In the genomic region with DNA sequence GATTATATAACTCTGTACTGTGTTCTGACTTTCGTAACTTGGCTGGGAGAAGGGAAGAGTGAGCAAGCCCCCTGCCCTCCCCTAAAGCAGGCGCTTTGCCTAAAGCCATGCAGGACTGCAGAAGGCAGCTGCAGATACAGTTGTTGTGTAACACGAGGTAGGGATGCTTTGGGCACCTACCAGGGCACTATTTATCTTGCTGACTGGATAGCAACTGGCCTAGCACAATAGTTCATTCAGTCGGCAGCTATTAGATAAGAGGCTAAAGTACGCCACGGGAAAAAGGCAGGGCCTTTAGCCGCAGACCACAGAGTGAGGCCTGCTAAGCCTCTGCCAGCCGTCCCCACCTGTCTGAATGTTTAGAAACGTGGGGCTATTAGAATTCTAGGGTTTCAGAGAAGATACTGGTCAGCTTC, we compare ENCODE assay signal across 1 cellular context.
A peak's percentile ranks its signal among the peaks of the same experiment; 100 is the strongest.
TF ChIP-seq lines count a peak whose summit lies in the region.

No MANE protein-coding gene starts in this region.

TF ChIP-seq in HepG2, 621 proteins besides CTCF, POLR2A, EP300 and RAD21 (continued from another document and continues in another):
- TF ChIP-seq NCOR1 (IDR thresholded peaks at IDR 0.05; ENCODE audit: borderline replicate concordance, low read length) (peak; percentile 77; the same call in 1 of the 2 replicates), NFE2 (CRISPR knock-in tag; IDR thresholded peaks at IDR 0.05) (no peak), KAT7 (CRISPR knock-in tag; IDR thresholded peaks at IDR 0.05; ENCODE audit: borderline replicate concordance) (no peak), STAG1 (CRISPR knock-in tag; IDR thresholded peaks at IDR 0.05) (0 out of 2 replicates have a peak, but pooled peaks have one; percentile 33), MYNN (CRISPR knock-in tag; IDR thresholded peaks at IDR 0.05; ENCODE audit: low read depth) (no peak), ZNF282 (IDR thresholded peaks at IDR 0.05; ENCODE audit: partially characterized antibody) (no peak), ZNF30 (CRISPR knock-in tag; IDR thresholded peaks at IDR 0.05) (no peak), MAZ (IDR thresholded peaks at IDR 0.05; ENCODE audit: borderline replicate concordance, low read depth, low read length) (0 out of 2 replicates have a peak, but pooled peaks have one; percentile 61), MAZ (CRISPR knock-in tag; IDR thresholded peaks at IDR 0.05; ENCODE audit: low read depth) (no peak), ZC3H13 (CRISPR knock-in tag; IDR thresholded peaks at IDR 0.05) (no peak), HOXA5 (CRISPR knock-in tag; IDR thresholded peaks at IDR 0.05) (peak; percentile 80), ATRX (CRISPR knock-in tag; IDR thresholded peaks at IDR 0.05; ENCODE audit: borderline replicate concordance) (no peak), SSRP1 (CRISPR knock-in tag; IDR thresholded peaks at IDR 0.05) (no peak; the same call in 1 of the 2 replicates), ZNF12 (CRISPR knock-in tag; IDR thresholded peaks at IDR 0.05) (peak; percentile 89), NFRKB (IDR thresholded peaks at IDR 0.05) (no peak), ZFP82 (CRISPR knock-in tag; IDR thresholded peaks at IDR 0.05; ENCODE audit: borderline replicate concordance) (no peak), ZNF331 (CRISPR knock-in tag; IDR thresholded peaks at IDR 0.05) (peak; percentile 94), MED13 (CRISPR knock-in tag; IDR thresholded peaks at IDR 0.05) (peak; percentile 69; the same call in 1 of the 2 replicates), EEA1 (CRISPR knock-in tag; IDR thresholded peaks at IDR 0.05; ENCODE audit: borderline replicate concordance) (no peak), ZC3H4 (CRISPR knock-in tag; IDR thresholded peaks at IDR 0.05; ENCODE audit: borderline replicate concordance) (no peak), SALL1 (CRISPR knock-in tag; IDR thresholded peaks at IDR 0.05) (peak; percentile 97), ZNF33B (CRISPR knock-in tag; IDR thresholded peaks at IDR 0.05) (no peak), KDM1A (CRISPR knock-in tag; IDR thresholded peaks at IDR 0.05) (peak; percentile 91), ZNF777 (CRISPR knock-in tag; IDR thresholded peaks at IDR 0.05) (no peak), ZBTB1 (CRISPR knock-in tag; IDR thresholded peaks at IDR 0.05; ENCODE audit: borderline replicate concordance) (no peak), ARNT2 (CRISPR knock-in tag; IDR thresholded peaks at IDR 0.05; ENCODE audit: low read depth) (no peak), NCOA1 (CRISPR knock-in tag; IDR thresholded peaks at IDR 0.05) (no peak), ZNF589 (CRISPR knock-in tag; conservative IDR thresholded peaks at IDR 0.05) (no peak), EZH2 (conservative IDR thresholded peaks at IDR 0.05; ENCODE audit: low read depth, low read length) (no peak), NR1H2 (CRISPR knock-in tag; IDR thresholded peaks at IDR 0.05; ENCODE audit: borderline replicate concordance, low read depth) (no peak), KLF12 (CRISPR knock-in tag; IDR thresholded peaks at IDR 0.05; ENCODE audit: borderline replicate concordance) (no peak), KMT2B (CRISPR knock-in tag; IDR thresholded peaks at IDR 0.05) (peak; percentile 47; the same call in 1 of the 2 replicates), ZNF782 (CRISPR knock-in tag; IDR thresholded peaks at IDR 0.05; ENCODE audit: borderline replicate concordance) (peak; percentile 42; the same call in 1 of the 2 replicates), ZNF260 (CRISPR knock-in tag; IDR thresholded peaks at IDR 0.05; ENCODE audit: borderline replicate concordance, low read depth) (no peak), PHF8 (CRISPR knock-in tag; IDR thresholded peaks at IDR 0.05) (peak; percentile 21; the same call in 1 of the 2 replicates), MBNL3 (CRISPR knock-in tag; conservative IDR thresholded peaks at IDR 0.05) (no peak), ZSCAN30 (CRISPR knock-in tag; IDR thresholded peaks at IDR 0.05) (no peak), CBX2 (IDR thresholded peaks at IDR 0.05; ENCODE audit: low read depth, low read length) (no peak), CBX2 (CRISPR knock-in tag; IDR thresholded peaks at IDR 0.05; ENCODE audit: low read depth) (no peak)
- TF ChIP-seq, protein P1, sequence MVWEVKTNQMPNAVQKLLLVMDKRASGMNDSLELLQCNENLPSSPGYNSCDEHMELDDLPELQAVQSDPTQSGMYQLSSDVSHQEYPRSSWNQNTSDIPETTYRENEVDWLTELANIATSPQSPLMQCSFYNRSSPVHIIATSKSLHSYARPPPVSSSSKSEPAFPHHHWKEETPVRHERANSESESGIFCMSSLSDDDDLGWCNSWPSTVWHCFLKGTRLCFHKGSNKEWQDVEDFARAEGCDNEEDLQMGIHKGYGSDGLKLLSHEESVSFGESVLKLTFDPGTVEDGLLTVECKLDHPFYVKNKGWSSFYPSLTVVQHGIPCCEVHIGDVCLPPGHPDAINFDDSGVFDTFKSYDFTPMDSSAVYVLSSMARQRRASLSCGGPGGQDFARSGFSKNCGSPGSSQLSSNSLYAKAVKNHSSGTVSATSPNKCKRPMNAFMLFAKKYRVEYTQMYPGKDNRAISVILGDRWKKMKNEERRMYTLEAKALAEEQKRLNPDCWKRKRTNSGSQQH (CRISPR knock-in tag; IDR thresholded peaks at IDR 0.05; ENCODE audit: low read depth): 0 out of 2 replicates have a peak, but pooled peaks have one; percentile 49
- TF ChIP-seq, protein P2, sequence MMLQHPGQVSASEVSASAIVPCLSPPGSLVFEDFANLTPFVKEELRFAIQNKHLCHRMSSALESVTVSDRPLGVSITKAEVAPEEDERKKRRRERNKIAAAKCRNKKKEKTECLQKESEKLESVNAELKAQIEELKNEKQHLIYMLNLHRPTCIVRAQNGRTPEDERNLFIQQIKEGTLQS (CRISPR knock-in tag; IDR thresholded peaks at IDR 0.05): no peak
- TF ChIP-seq, protein P3, sequence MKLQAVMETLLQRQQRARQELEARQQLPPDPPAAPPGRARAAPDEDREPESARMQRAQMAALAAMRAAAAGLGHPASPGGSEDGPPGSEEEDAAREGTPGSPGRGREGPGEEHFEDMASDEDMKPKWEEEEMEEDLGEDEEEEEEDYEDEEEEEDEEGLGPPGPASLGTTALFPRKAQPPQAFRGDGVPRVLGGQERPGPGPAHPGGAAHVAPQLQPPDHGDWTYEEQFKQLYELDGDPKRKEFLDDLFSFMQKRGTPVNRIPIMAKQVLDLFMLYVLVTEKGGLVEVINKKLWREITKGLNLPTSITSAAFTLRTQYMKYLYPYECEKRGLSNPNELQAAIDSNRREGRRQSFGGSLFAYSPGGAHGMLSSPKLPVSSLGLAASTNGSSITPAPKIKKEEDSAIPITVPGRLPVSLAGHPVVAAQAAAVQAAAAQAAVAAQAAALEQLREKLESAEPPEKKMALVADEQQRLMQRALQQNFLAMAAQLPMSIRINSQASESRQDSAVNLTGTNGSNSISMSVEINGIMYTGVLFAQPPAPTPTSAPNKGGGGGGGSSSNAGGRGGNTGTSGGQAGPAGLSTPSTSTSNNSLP (IDR thresholded peaks at IDR 0.05; ENCODE audit: low read depth, low read length): peak; percentile 61
- TF ChIP-seq, protein P4, sequence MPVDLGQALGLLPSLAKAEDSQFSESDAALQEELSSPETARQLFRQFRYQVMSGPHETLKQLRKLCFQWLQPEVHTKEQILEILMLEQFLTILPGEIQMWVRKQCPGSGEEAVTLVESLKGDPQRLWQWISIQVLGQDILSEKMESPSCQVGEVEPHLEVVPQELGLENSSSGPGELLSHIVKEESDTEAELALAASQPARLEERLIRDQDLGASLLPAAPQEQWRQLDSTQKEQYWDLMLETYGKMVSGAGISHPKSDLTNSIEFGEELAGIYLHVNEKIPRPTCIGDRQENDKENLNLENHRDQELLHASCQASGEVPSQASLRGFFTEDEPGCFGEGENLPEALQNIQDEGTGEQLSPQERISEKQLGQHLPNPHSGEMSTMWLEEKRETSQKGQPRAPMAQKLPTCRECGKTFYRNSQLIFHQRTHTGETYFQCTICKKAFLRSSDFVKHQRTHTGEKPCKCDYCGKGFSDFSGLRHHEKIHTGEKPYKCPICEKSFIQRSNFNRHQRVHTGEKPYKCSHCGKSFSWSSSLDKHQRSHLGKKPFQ (CRISPR knock-in tag; IDR thresholded peaks at IDR 0.05; ENCODE audit: insufficient replicate concordance): no peak
- TF ChIP-seq, protein P5, sequence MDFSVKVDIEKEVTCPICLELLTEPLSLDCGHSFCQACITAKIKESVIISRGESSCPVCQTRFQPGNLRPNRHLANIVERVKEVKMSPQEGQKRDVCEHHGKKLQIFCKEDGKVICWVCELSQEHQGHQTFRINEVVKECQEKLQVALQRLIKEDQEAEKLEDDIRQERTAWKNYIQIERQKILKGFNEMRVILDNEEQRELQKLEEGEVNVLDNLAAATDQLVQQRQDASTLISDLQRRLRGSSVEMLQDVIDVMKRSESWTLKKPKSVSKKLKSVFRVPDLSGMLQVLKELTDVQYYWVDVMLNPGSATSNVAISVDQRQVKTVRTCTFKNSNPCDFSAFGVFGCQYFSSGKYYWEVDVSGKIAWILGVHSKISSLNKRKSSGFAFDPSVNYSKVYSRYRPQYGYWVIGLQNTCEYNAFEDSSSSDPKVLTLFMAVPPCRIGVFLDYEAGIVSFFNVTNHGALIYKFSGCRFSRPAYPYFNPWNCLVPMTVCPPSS (IDR thresholded peaks at IDR 0.05): no peak
- TF ChIP-seq, protein P6, sequence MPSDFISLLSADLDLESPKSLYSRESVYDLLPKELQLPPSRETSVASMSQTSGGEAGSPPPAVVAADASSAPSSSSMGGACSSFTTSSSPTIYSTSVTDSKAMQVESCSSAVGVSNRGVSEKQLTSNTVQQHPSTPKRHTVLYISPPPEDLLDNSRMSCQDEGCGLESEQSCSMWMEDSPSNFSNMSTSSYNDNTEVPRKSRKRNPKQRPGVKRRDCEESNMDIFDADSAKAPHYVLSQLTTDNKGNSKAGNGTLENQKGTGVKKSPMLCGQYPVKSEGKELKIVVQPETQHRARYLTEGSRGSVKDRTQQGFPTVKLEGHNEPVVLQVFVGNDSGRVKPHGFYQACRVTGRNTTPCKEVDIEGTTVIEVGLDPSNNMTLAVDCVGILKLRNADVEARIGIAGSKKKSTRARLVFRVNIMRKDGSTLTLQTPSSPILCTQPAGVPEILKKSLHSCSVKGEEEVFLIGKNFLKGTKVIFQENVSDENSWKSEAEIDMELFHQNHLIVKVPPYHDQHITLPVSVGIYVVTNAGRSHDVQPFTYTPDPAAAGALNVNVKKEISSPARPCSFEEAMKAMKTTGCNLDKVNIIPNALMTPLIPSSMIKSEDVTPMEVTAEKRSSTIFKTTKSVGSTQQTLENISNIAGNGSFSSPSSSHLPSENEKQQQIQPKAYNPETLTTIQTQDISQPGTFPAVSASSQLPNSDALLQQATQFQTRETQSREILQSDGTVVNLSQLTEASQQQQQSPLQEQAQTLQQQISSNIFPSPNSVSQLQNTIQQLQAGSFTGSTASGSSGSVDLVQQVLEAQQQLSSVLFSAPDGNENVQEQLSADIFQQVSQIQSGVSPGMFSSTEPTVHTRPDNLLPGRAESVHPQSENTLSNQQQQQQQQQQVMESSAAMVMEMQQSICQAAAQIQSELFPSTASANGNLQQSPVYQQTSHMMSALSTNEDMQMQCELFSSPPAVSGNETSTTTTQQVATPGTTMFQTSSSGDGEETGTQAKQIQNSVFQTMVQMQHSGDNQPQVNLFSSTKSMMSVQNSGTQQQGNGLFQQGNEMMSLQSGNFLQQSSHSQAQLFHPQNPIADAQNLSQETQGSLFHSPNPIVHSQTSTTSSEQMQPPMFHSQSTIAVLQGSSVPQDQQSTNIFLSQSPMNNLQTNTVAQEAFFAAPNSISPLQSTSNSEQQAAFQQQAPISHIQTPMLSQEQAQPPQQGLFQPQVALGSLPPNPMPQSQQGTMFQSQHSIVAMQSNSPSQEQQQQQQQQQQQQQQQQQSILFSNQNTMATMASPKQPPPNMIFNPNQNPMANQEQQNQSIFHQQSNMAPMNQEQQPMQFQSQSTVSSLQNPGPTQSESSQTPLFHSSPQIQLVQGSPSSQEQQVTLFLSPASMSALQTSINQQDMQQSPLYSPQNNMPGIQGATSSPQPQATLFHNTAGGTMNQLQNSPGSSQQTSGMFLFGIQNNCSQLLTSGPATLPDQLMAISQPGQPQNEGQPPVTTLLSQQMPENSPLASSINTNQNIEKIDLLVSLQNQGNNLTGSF (CRISPR knock-in tag; IDR thresholded peaks at IDR 0.05): no peak
- TF ChIP-seq, protein P7, sequence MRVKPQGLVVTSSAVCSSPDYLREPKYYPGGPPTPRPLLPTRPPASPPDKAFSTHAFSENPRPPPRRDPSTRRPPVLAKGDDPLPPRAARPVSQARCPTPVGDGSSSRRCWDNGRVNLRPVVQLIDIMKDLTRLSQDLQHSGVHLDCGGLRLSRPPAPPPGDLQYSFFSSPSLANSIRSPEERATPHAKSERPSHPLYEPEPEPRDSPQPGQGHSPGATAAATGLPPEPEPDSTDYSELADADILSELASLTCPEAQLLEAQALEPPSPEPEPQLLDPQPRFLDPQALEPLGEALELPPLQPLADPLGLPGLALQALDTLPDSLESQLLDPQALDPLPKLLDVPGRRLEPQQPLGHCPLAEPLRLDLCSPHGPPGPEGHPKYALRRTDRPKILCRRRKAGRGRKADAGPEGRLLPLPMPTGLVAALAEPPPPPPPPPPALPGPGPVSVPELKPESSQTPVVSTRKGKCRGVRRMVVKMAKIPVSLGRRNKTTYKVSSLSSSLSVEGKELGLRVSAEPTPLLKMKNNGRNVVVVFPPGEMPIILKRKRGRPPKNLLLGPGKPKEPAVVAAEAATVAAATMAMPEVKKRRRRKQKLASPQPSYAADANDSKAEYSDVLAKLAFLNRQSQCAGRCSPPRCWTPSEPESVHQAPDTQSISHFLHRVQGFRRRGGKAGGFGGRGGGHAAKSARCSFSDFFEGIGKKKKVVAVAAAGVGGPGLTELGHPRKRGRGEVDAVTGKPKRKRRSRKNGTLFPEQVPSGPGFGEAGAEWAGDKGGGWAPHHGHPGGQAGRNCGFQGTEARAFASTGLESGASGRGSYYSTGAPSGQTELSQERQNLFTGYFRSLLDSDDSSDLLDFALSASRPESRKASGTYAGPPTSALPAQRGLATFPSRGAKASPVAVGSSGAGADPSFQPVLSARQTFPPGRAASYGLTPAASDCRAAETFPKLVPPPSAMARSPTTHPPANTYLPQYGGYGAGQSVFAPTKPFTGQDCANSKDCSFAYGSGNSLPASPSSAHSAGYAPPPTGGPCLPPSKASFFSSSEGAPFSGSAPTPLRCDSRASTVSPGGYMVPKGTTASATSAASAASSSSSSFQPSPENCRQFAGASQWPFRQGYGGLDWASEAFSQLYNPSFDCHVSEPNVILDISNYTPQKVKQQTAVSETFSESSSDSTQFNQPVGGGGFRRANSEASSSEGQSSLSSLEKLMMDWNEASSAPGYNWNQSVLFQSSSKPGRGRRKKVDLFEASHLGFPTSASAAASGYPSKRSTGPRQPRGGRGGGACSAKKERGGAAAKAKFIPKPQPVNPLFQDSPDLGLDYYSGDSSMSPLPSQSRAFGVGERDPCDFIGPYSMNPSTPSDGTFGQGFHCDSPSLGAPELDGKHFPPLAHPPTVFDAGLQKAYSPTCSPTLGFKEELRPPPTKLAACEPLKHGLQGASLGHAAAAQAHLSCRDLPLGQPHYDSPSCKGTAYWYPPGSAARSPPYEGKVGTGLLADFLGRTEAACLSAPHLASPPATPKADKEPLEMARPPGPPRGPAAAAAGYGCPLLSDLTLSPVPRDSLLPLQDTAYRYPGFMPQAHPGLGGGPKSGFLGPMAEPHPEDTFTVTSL (CRISPR knock-in tag; IDR thresholded peaks at IDR 0.05; ENCODE audit: borderline replicate concordance): peak; percentile 84
- TF ChIP-seq, protein P8, sequence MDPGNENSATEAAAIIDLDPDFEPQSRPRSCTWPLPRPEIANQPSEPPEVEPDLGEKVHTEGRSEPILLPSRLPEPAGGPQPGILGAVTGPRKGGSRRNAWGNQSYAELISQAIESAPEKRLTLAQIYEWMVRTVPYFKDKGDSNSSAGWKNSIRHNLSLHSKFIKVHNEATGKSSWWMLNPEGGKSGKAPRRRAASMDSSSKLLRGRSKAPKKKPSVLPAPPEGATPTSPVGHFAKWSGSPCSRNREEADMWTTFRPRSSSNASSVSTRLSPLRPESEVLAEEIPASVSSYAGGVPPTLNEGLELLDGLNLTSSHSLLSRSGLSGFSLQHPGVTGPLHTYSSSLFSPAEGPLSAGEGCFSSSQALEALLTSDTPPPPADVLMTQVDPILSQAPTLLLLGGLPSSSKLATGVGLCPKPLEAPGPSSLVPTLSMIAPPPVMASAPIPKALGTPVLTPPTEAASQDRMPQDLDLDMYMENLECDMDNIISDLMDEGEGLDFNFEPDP (CRISPR knock-in tag; conservative IDR thresholded peaks at IDR 0.05): no peak
